In genomic region chr16:85235988-85236831, GRCh38 we compare ENCODE assay signal across 1 cellular context.
TF ChIP-seq lines count a peak whose summit lies in the region.

No MANE protein-coding gene starts in this region.

TF ChIP-seq in GM12878, 131 proteins besides CTCF, POLR2A, EP300 and RAD21 (continued from another document):
- TF ChIP-seq ZBTB40 (IDR thresholded peaks at IDR 0.05; ENCODE audit: borderline replicate concordance): peak; percentile 32; the same call in 1 of the 2 replicates
- TF ChIP-seq CBFB (IDR thresholded peaks at IDR 0.05; ENCODE audit: low read depth): no peak
- TF ChIP-seq KLF5 (IDR thresholded peaks at IDR 0.05; ENCODE audit: partially characterized antibody): no peak
- TF ChIP-seq IKZF1 (conservative IDR thresholded peaks at IDR 0.05): 0 out of 2 replicates have a peak, but pooled peaks have one; percentile 22
- peak; percentile 32; the same call in 1 of the 2 replicates for TF ChIP-seq ZNF687 (IDR thresholded peaks at IDR 0.05)
- no peak for TF ChIP-seq IRF3 (IDR thresholded peaks at IDR 0.05)
- TF ChIP-seq CHD1 (IDR thresholded peaks at IDR 0.05; ENCODE audit: low read depth, low read length): 0 out of 2 replicates have a peak, but pooled peaks have one; percentile 66
- no peak for TF ChIP-seq MAX (IDR thresholded peaks at IDR 0.05; ENCODE audit: low read depth, low read length)
- TF ChIP-seq NFIC (IDR thresholded peaks at IDR 0.05; ENCODE audit: low read depth, low read length): no peak
- peak; percentile 69; the same call in 1 of the 2 replicates for TF ChIP-seq ZNF217 (IDR thresholded peaks at IDR 0.05)
